ENCODE assay signal across 14 cellular contexts in genomic region chr1:9321480-9321849, GRCh38. TPM values are rescaled to one million over a fixed set of nuclear protein-coding genes. Genes with fewer than 3 reads are reported as not detected.
DNase-seq lines count a peak whose midpoint lies in the region; ATAC-seq and TF ChIP-seq lines count a peak whose summit lies in the region.
"Had no signal": no experiment of that assay in that cellular context is flagged by ENCODE, and none has a peak within 500 bp of the region (broad histone marks: within the 10 kb centered on the region; RNA-seq: fewer than 3 reads in every experiment).

No MANE protein-coding gene starts in this region.

- no peak overlapping the region for H2BK120ac ChIP-seq in trophoblast cell (ENCODE audit: insufficient read depth, low read length, poor library complexity)

- H3K4me2 ChIP-seq in trophoblast cell (ENCODE audit: low read length): no peak overlapping the region

- ATAC-seq in GM21381 (IDR thresholded peaks at IDR 0.05; ENCODE audit: unreplicated experiment): no peak
- ATAC-seq: CD8-positive, alpha-beta T cell; Right ventricle myocardium inferior had no signal

- no peaks in the 10 kb centered on the region for H3K79me1 ChIP-seq in trophoblast cell (ENCODE audit: low read length)

- H3K9me3 ChIP-seq in esophagus squamous epithelium: no peaks in the 10 kb centered on the region
- H3K9me3 ChIP-seq in trophoblast cell (ENCODE audit: insufficient read depth, low read depth, low read length): no peaks in the 10 kb centered on the region
- H3K9me3 ChIP-seq in spleen: no peaks in the 10 kb centered on the region

- no peak overlapping the region for H2BK12ac ChIP-seq in trophoblast cell (ENCODE audit: low read length)

- no peak overlapping the region for H3K9ac ChIP-seq in trophoblast cell (ENCODE audit: low read length)

- H3K27ac ChIP-seq in esophagus squamous epithelium (peak overlapping the region; percentile 58 to 83 (median 76)), trophoblast cell (ENCODE audit: low read depth, low read length) (no peak overlapping the region), spleen (no peak overlapping the region)
- H3K27ac ChIP-seq: HL-60 had no signal

- no peak overlapping the region for H4K12ac ChIP-seq in trophoblast cell (ENCODE audit: low read depth, low read length)

- in situ Hi-C loops in SK-MEL-5 (cut with HindIII; ENCODE audit: low pct_unique_long_range_greater_than_20kb, low sequenced_read_pairs): no loop called here

- TF ChIP-seq CTCF in esophagus squamous epithelium (IDR thresholded peaks at IDR 0.05) (no peak), spleen (IDR thresholded peaks at IDR 0.05 in 8 of 11, conservative IDR thresholded peaks at IDR 0.05 in 3 of 11) (no peak)

- H3K4ac ChIP-seq in trophoblast cell (ENCODE audit: low read depth, low read length): peak overlapping the region; percentile 57

- H2BK5ac ChIP-seq in trophoblast cell (ENCODE audit: low read depth, low read length, poor library complexity): no peak overlapping the region

- H4K91ac ChIP-seq in trophoblast cell (ENCODE audit: low read depth, low read length): no peak overlapping the region

- H3K4me3 ChIP-seq in esophagus squamous epithelium: peak overlapping the region in 2 of 4 donors; percentile 0 to 42
- no peak overlapping the region for H3K4me3 ChIP-seq in trophoblast cell (ENCODE audit: low read depth, low read length)
- H3K4me3 ChIP-seq in spleen: no peak overlapping the region

- peaks cover 0 to 21% (median 0%) of the 10 kb centered on the region in 3 donors for H3K36me3 ChIP-seq in esophagus squamous epithelium
- H3K36me3 ChIP-seq in trophoblast cell (ENCODE audit: control insufficient read depth in 1 of 2, insufficient read depth in 2 of 2, low read length in 2 of 2): peaks cover 66 to 78% of the 10 kb centered on the region in 2 experiments
- H3K36me3 ChIP-seq in spleen: no peaks in the 10 kb centered on the region

- H3K23ac ChIP-seq in trophoblast cell (ENCODE audit: low read length): no peak overlapping the region

- H3K27me3 ChIP-seq in esophagus squamous epithelium (no peaks in the 10 kb centered on the region), trophoblast cell (ENCODE audit: insufficient read depth, low read length) (no peaks in the 10 kb centered on the region), spleen (replicated peaks in 1 of 7) (no peaks in the 10 kb centered on the region)

- peaks cover 56 to 100% (median 94%) of the 10 kb centered on the region in 3 donors for H3K4me1 ChIP-seq in esophagus squamous epithelium
- peaks cover 26 to 62% of the 10 kb centered on the region in 2 experiments for H3K4me1 ChIP-seq in trophoblast cell (ENCODE audit: control insufficient read depth in 1 of 2, insufficient read depth in 2 of 2, low read length in 2 of 2)
- H3K4me1 ChIP-seq in spleen: peaks cover 0 to 50% (median 16%) of the 10 kb centered on the region in 6 donors

- no peak overlapping the region for H2AFZ ChIP-seq in trophoblast cell (ENCODE audit: insufficient read depth, low read length, poor library complexity)

- H3K14ac ChIP-seq in trophoblast cell (ENCODE audit: low read length): no peak overlapping the region

- intact Hi-C loops in esophagus squamous epithelium (cut with DNase I) (no loop called here), spleen (cut with DNase I; ENCODE audit: low total_unique reads) (no loop called here)

- no peak overlapping the region for H3K18ac ChIP-seq in trophoblast cell (ENCODE audit: low read length)

- DNase-seq in Daoy (ENCODE audit: low read depth): peak; percentile 83
- DNase-seq in SK-MEL-5 (ENCODE audit: low read depth, low spot score): peak; percentile 33
- DNase-seq in esophagus squamous epithelium (lab: John Stamatoyannopoulos, UW): no peak
- DNase-seq in trophoblast cell: peak; percentile 77 to 87
- no peak for DNase-seq in NCI-H2196 (lab: John Stamatoyannopoulos, UW; ENCODE audit: unreplicated experiment)
- DNase-seq in NCI-H1092 treated with DMSO at 0.1 percent for 48 hours (lab: John Stamatoyannopoulos, UW): no peak
- no peak for DNase-seq in spleen
- DNase-seq: activated CD4-positive, alpha-beta T cell treated with anti-CD3 and anti-CD28 coated beads, Interleukin-2, amount 50 U/mL, for 4 hours; CD8-positive, alpha-beta T cell; NCI-H1694; stimulated activated CD4-positive, alpha-beta T cell treated with anti-CD3 and anti-CD28 coated beads, Interleukin-2, amount 100 ng/mL, for 24 hours had no signal

- TF ChIP-seq POLR2A in esophagus squamous epithelium (IDR thresholded peaks at IDR 0.05) (no peak), spleen (IDR thresholded peaks at IDR 0.05) (no peak)

- H2AK5ac ChIP-seq in trophoblast cell (ENCODE audit: low read length): no peak overlapping the region

- peaks cover 74% of the 10 kb centered on the region for H3K79me2 ChIP-seq in trophoblast cell (ENCODE audit: control insufficient read depth, insufficient read depth, low read length, poor library complexity)

- no peak overlapping the region for H4K8ac ChIP-seq in trophoblast cell (ENCODE audit: low read depth, low read length)

- 31 to 38% methylated on average over 5 to 6 of the region's 11 CpGs for WGBS in esophagus squamous epithelium, 2 donors
- no CpG with 5 or more reads among the region's 11 CpGs for WGBS in trophoblast cell (ENCODE audit: extremely low coverage, insufficient coverage, insufficient read length)
- WGBS in spleen, 5 donors: 63 to 75% (median 74%) methylated on average over 11 of the region's 11 CpGs

RNA-seq across cellular contexts. Expression of gene SPSB1, which starts 28.8 kb away (rescaled TPM):
- total RNA-seq in Daoy (2014; rRNA removed; shearing (Covaris generic)): 14.1 and 15.0 TPM in 2 replicates
- total RNA-seq in SK-MEL-5 (2014; rRNA removed; shearing (Covaris generic)): 33.4 and 36.1 TPM in 2 replicates
- 61.1 and 78.2 TPM in 2 replicates for polyA plus RNA-seq in SK-MEL-5 (2015; cell fraction: cytosol; rRNA removed)
- polyA plus RNA-seq in SK-MEL-5 (2015; cell fraction: nucleus; rRNA removed): 17.4 and 18.0 TPM in 2 replicates
- total RNA-seq in esophagus squamous epithelium (10 to 100 TPM; 15.2 to 35.5 (median 25.2) TPM), spleen (1 to 10 TPM; 2.4 to 7.9 (median 5.3) TPM)
- polyA plus RNA-seq in trophoblast cell (2013): 85.2 and 90.2 TPM in 2 replicates
- 1 to 10 TPM; 1.3 to 3.4 (median 2.7) TPM for polyA plus RNA-seq in spleen

Comparison
In these comparisons a context has a peak if more than half of its experiments do, and no peak if none do; other contexts are left out.
1. DNase-seq: peak in Daoy (single experiment), SK-MEL-5 (single experiment) and trophoblast cell (2 of 2); none in esophagus squamous epithelium (single experiment), NCI-H2196 (single experiment), NCI-H1092 treated with DMSO at 0.1 percent for 48 hours (single experiment) and spleen (single experiment).
2. H3K27ac ChIP-seq: peak in esophagus squamous epithelium (4 of 4); none in trophoblast cell (single experiment) and spleen (0 of 8).